In genomic region chr19:16596399-16596798, GRCh38 we compare ENCODE assay signal across 24 cellular contexts. TPM values are rescaled to one million over a fixed set of nuclear protein-coding genes. Genes with fewer than 3 reads are reported as not detected.
A peak's percentile ranks its signal among the peaks of the same experiment; 100 is the strongest.
DNase-seq lines count a peak whose midpoint lies in the region; ATAC-seq, FAIRE-seq and TF ChIP-seq lines count a peak whose summit lies in the region.
"Had no signal": no experiment of that assay in that cellular context is flagged by ENCODE, and none has a peak within 500 bp of the region (broad histone marks: within the 10 kb centered on the region; RNA-seq: fewer than 3 reads in every experiment).

No MANE protein-coding gene starts in this region.

- no peak overlapping the region for H3K4me3 ChIP-seq in IMR-90 (ENCODE audit: insufficient read depth, low read depth, low read length)
- no peak overlapping the region for H3K4me3 ChIP-seq in H1 (ENCODE audit: extremely low read depth in 1 of 4, insufficient read depth in 2 of 4, low read depth in 3 of 4, low read length in 4 of 4)
- H3K4me3 ChIP-seq in Peyer's patch = no peak overlapping the region
- H3K4me3 ChIP-seq: A549, PC-9, SJSA1 had no signal

- H2AFZ ChIP-seq in IMR-90 (replicated peaks; ENCODE audit: low read length, poor library complexity) (peak overlapping the region; percentile 18), H1 (ENCODE audit: low read length) (no peak overlapping the region)
- H2AFZ ChIP-seq: PC-9 had no signal

- H3K9ac ChIP-seq in IMR-90 (ENCODE audit: low read depth, low read length) (no peak overlapping the region), H1 (replicated peaks in 1 of 4; ENCODE audit: extremely low read depth in 1 of 4, low read depth in 3 of 4, low read length in 3 of 4) (no peak overlapping the region)

- POLR2A ChIA-PET in IMR-90 (lab: Charles Lee; ENCODE audit: unreplicated experiment) = no interaction called here
- POLR2A ChIA-PET in H1 (lab: Charles Lee; ENCODE audit: partially characterized antibody) = interaction anchor here (0.8 kb wide), 1 partner anchor 9 kb away, joined by 5 read pairs; no protein-coding TSS in a partner anchor

- TF ChIP-seq CTCF in IMR-90 (conservative IDR thresholded peaks at IDR 0.05; ENCODE audit: low read depth, low read length) (no peak), H1 (IDR thresholded peaks at IDR 0.05; ENCODE audit: control extremely low read depth in 1 of 3, insufficient read depth in 1 of 3, low read depth in 1 of 3, low read length in 3 of 3) (no peak), Peyer's patch (IDR thresholded peaks at IDR 0.05) (no peak)

- no peaks in the 10 kb centered on the region for H3K27me3 ChIP-seq in IMR-90 (ENCODE audit: control insufficient read depth, insufficient read depth, low read length)
- H3K27me3 ChIP-seq in H1 (replicated peaks in 1 of 4; ENCODE audit: control insufficient read depth in 3 of 4, extremely low read depth in 1 of 4, insufficient read depth in 3 of 4, low read length in 3 of 4) = no peaks in the 10 kb centered on the region
- no peaks in the 10 kb centered on the region for H3K27me3 ChIP-seq in Peyer's patch
- H3K27me3 ChIP-seq: BE2C, SJSA1 had no signal

- H4K5ac ChIP-seq in IMR-90 (ENCODE audit: low read depth, low read length) = no peak overlapping the region
- H4K5ac ChIP-seq in H1 (ENCODE audit: insufficient read length, low read depth, low read length) = no peak overlapping the region

- H4K91ac ChIP-seq in IMR-90 (ENCODE audit: insufficient read depth, low read depth, low read length) = no peak overlapping the region
- no peak overlapping the region for H4K91ac ChIP-seq in H1 (replicated peaks; ENCODE audit: insufficient read length, low read length)

- CTCF ChIA-PET in IMR-90 (lab: Yijun Ruan, JAX) = no interaction called here
- CTCF ChIA-PET in H1 (lab: Charles Lee; ENCODE audit: partially characterized antibody) = interaction anchor here (1.0 kb wide), 1 partner anchor 13 kb away, joined by 3 read pairs; no protein-coding TSS in a partner anchor

- H2BK5ac ChIP-seq in IMR-90 (ENCODE audit: low read depth, low read length, poor library complexity, severe bottlenecking) (no peak overlapping the region), H1 (ENCODE audit: low read depth, low read length) (0 out of 2 replicates have a peak overlapping the region, but pooled peaks have one; percentile 6)

- BruUV-seq in IMR-90 (replicated peaks; lab: Mats Ljungman, UMichigan) = no TSS peak

- dilution Hi-C loops in IMR-90 (cut with HindIII; ENCODE audit: low sequenced_read_pairs, unreplicated experiment) = no loop called here

- no peaks in the 10 kb centered on the region for H3K23me2 ChIP-seq in H1 (ENCODE audit: low read depth, low read length)

- H2BK120ac ChIP-seq in IMR-90 (ENCODE audit: low read depth, low read length) = no peak overlapping the region
- no peak overlapping the region for H2BK120ac ChIP-seq in H1 (replicated peaks; ENCODE audit: low read depth, low read length)

- DNase-seq in Right ventricle myocardium inferior (ENCODE audit: missing footprints) (peak; percentile 50), left ventricle myocardium superior (no peak), IMR-90 (no peak), H1 (ENCODE audit: low read depth in 1 of 2, low spot score in 2 of 2) (no peak), Peyer's patch (no peak), superior temporal gyrus (ENCODE audit: extremely low spot score) (no peak)
- DNase-seq: BE2C; Calu3; CD8-positive, alpha-beta T cell; DMS153; GOT3; MM.1S; NCI-H1048; NCI-H1417 treated with DMSO at 0.1 percent for 48 hours; NCI-H187; NCI-H446 treated with DMSO at 0.1 percent for 48 hours; NCI-H748 treated with DMSO at 0.1 percent for 48 hours; PC-9; T-helper 1 cell had no signal

- no peak overlapping the region for H2BK20ac ChIP-seq in IMR-90 (ENCODE audit: low read depth, low read length)
- H2BK20ac ChIP-seq in H1 (ENCODE audit: low read length) = no peak overlapping the region

- in situ Hi-C loops in IMR-90 (cut with MboI; ENCODE audit: low sequenced_read_pairs) = no loop called here

- H3K14ac ChIP-seq in IMR-90 (replicated peaks; ENCODE audit: low read depth, low read length) (no peak overlapping the region), H1 (ENCODE audit: insufficient read length) (no peak overlapping the region)

- WGBS in IMR-90 (ENCODE audit: extremely low coverage in 2 of 2, insufficient read length in 1 of 2), 2 experiments = no CpG with 5 or more reads among the region's 9 CpGs
- 93% methylated on average over 9 of the region's 9 CpGs; no CpG with 5 or more reads in 1 of the 2 experiments for WGBS in H1 (ENCODE audit: extremely low coverage in 1 of 2, insufficient coverage in 1 of 2, insufficient read length in 1 of 2, insufficient replicate concordance in 2 of 2, low coverage in 1 of 2, low lambda C conversion rate in 2 of 2, missing lambda C conversion rate in 1 of 2), 2 experiments

- no peaks in the 10 kb centered on the region for H3K9me3 ChIP-seq in IMR-90 (ENCODE audit: control insufficient read depth, insufficient read depth, low read length)
- H3K9me3 ChIP-seq in H1 (ENCODE audit: insufficient read depth in 2 of 2, low read depth in 1 of 2, low read length in 1 of 2) = no peaks in the 10 kb centered on the region
- no peaks in the 10 kb centered on the region for H3K9me3 ChIP-seq in Peyer's patch
- H3K9me3 ChIP-seq: A549, BE2C, SJSA1 had no signal

- TF ChIP-seq POLR2A in IMR-90 (IDR thresholded peaks at IDR 0.05; ENCODE audit: low read depth, low read length) = no peak
- no peak for TF ChIP-seq POLR2A in H1 (IDR thresholded peaks at IDR 0.05; ENCODE audit: control extremely low read depth in 1 of 2, low read depth in 2 of 2, low read length in 2 of 2)
- no peak for TF ChIP-seq POLR2A in Peyer's patch (IDR thresholded peaks at IDR 0.05)

- no peaks in the 10 kb centered on the region for H3K36me3 ChIP-seq in IMR-90 (ENCODE audit: control insufficient read depth, insufficient read depth, low read length)
- H3K36me3 ChIP-seq in H1 (ENCODE audit: control insufficient read depth in 2 of 4, insufficient read depth in 4 of 4, low read length in 3 of 4) = no peaks in the 10 kb centered on the region
- H3K36me3 ChIP-seq in Peyer's patch = no peaks in the 10 kb centered on the region
- H3K36me3 ChIP-seq: BE2C had no signal

- intact Hi-C loops in Right ventricle myocardium inferior (cut with DNase I) (loop anchor here (10.0 kb wide), 1 partner anchor 108 kb away; no protein-coding TSS in a partner anchor), left ventricle myocardium superior (cut with micrococcal nuclease) (no loop called here), IMR-90 (cut with micrococcal nuclease) (no loop called here)

- no peak for ATAC-seq in Right ventricle myocardium inferior
- ATAC-seq in left ventricle myocardium superior = no peak
- no peak for ATAC-seq in IMR-90 (ENCODE audit: low read depth)
- no peak for ATAC-seq in GM21576 (IDR thresholded peaks at IDR 0.05; ENCODE audit: unreplicated experiment)
- ATAC-seq: A549; CD8-positive, alpha-beta T cell had no signal

- H2BK15ac ChIP-seq in IMR-90 (ENCODE audit: low read depth, low read length) = no peak overlapping the region
- no peak overlapping the region for H2BK15ac ChIP-seq in H1 (ENCODE audit: low read length)

- peaks cover 58% of the 10 kb centered on the region for H3K9me1 ChIP-seq in IMR-90 (ENCODE audit: insufficient read depth, low read length)

- H2BK12ac ChIP-seq in H1 (ENCODE audit: low read depth, low read length) = no peak overlapping the region

- no peak for FAIRE-seq in H1 (lab: Jason Lieb, UNC)
- FAIRE-seq: A549, G401.6, GM18507 had no signal

- TF ChIP-seq EP300 in H1 (IDR thresholded peaks at IDR 0.05; ENCODE audit: borderline replicate concordance in 1 of 2, low read depth in 2 of 2, low read length in 2 of 2) = no peak

- H4K20me1 ChIP-seq in IMR-90 (ENCODE audit: insufficient read depth, low read length) = peaks cover 100% of the 10 kb centered on the region
- H4K20me1 ChIP-seq in H1 (replicated peaks in 1 of 2; ENCODE audit: control insufficient read depth in 1 of 2, insufficient read depth in 2 of 2, low read length in 2 of 2) = peaks cover 22 to 41% of the 10 kb centered on the region in 2 experiments

- TF ChIP-seq RAD21 in IMR-90 (IDR thresholded peaks at IDR 0.05; ENCODE audit: low read length) = no peak
- no peak for TF ChIP-seq RAD21 in H1 (IDR thresholded peaks at IDR 0.05 in 1 of 2, conservative IDR thresholded peaks at IDR 0.05 in 1 of 2; ENCODE audit: low read depth in 2 of 2, low read length in 2 of 2)

- no peak overlapping the region for H2AK9ac ChIP-seq in IMR-90 (replicated peaks; ENCODE audit: low read depth, low read length, poor library complexity)

- no peak overlapping the region for H3K23ac ChIP-seq in IMR-90 (ENCODE audit: low read depth, low read length)
- H3K23ac ChIP-seq in H1 (ENCODE audit: insufficient read length) = no peak overlapping the region

- H3K4me2 ChIP-seq in IMR-90 (ENCODE audit: low read depth, low read length) (no peak overlapping the region), H1 (ENCODE audit: insufficient read depth in 1 of 2, low read depth in 2 of 2, low read length in 2 of 2) (no peak overlapping the region)
- H3K4me2 ChIP-seq: A549, PC-9 had no signal

- H3K4ac ChIP-seq in IMR-90 (ENCODE audit: low read depth, low read length) (no peak overlapping the region), H1 (replicated peaks; ENCODE audit: insufficient read length, low read depth, low read length) (no peak overlapping the region)

- no peak overlapping the region for H3K27ac ChIP-seq in IMR-90 (ENCODE audit: insufficient read depth, low read length)
- H3K27ac ChIP-seq in H1 (ENCODE audit: low read depth, low read length) = no peak overlapping the region
- no peak overlapping the region for H3K27ac ChIP-seq in Peyer's patch
- H3K27ac ChIP-seq: A549, PC-9, SJSA1 had no signal

- H3K4me1 ChIP-seq in IMR-90 (ENCODE audit: control insufficient read depth, insufficient read depth, low read length) (peaks cover 6% of the 10 kb centered on the region; the same call in 1 of the 2 replicates), H1 (replicated peaks in 1 of 4; ENCODE audit: control insufficient read depth in 3 of 4, insufficient read depth in 4 of 4, low read length in 3 of 4) (peaks cover 5 to 12% (median 8%) of the 10 kb centered on the region in 4 experiments; a peak in 6 of 7 replicates), Peyer's patch (peaks cover 0 to 40% (median 16%) of the 10 kb centered on the region in 4 donors)
- H3K4me1 ChIP-seq: SJSA1 had no signal

- peaks cover 5 to 87% of the 10 kb centered on the region in 2 experiments; a peak in 3 of 4 replicates for H3K79me2 ChIP-seq in H1 (ENCODE audit: control insufficient read depth in 1 of 2, insufficient read depth in 2 of 2, low read length in 2 of 2)

- H3K56ac ChIP-seq in IMR-90 (ENCODE audit: extremely low read depth, insufficient read depth, low read length) (no peak overlapping the region), H1 (replicated peaks; ENCODE audit: insufficient read length, low read depth, low read length) (no peak overlapping the region)

- peaks cover 30 to 96% of the 10 kb centered on the region in 2 experiments for H3K79me1 ChIP-seq in IMR-90 (ENCODE audit: low read depth in 1 of 2, low read length in 2 of 2)
- peaks cover 44% of the 10 kb centered on the region for H3K79me1 ChIP-seq in H1 (ENCODE audit: low read depth, low read length)

- H4K8ac ChIP-seq in IMR-90 (ENCODE audit: low read depth in 2 of 2, low read length in 2 of 2) (no peak overlapping the region), H1 (ENCODE audit: extremely low read depth, insufficient read depth, low read length) (no peak overlapping the region)

- H3K18ac ChIP-seq in IMR-90 (ENCODE audit: low read depth, low read length) = no peak overlapping the region
- no peak overlapping the region for H3K18ac ChIP-seq in H1 (ENCODE audit: extremely low read depth, low read length)

- H2AK5ac ChIP-seq in IMR-90 (ENCODE audit: low read depth, low read length) = no peak overlapping the region
- no peak overlapping the region for H2AK5ac ChIP-seq in H1 (ENCODE audit: low read depth, low read length)

RNA-seq across cellular contexts. Expression of gene SLC35E1, which starts 24.2 kb away (rescaled TPM):
- total RNA-seq in Right ventricle myocardium inferior (23.5 TPM), left ventricle myocardium superior (22.9 TPM), IMR-90 (2012; rRNA removed) (22.6 and 25.8 TPM in 2 replicates), Peyer's patch (10 to 100 TPM; 23.9 to 62.0 (median 41.9) TPM)
- polyA plus RNA-seq in IMR-90 (2012; rRNA removed) (38.0 and 46.7 TPM in 2 replicates), H1 (2011; rRNA removed) (31.2 and 31.9 TPM in 2 replicates)
- polyA plus RNA-seq in IMR-90 (2012; cell fraction: cytosol; rRNA removed) = 18.1 and 27.8 TPM in 2 replicates
- polyA plus RNA-seq in IMR-90 (2012; cell fraction: nucleus; rRNA removed; ENCODE audit: low replicate concordance) = 33.2 and 71.8 TPM in 2 replicates
- total RNA-seq in H1 (2021; fragmentation: NEBNext Ultra II Directional; extraction: Animal tissue kit (Norgen Biotek cat#: 25700)) = 26.0 and 28.5 TPM in 2 replicates
- polyA plus RNA-seq in H1 (2011; cell fraction: cytosol; rRNA removed) = 19.0 TPM
- 47.0 TPM for polyA plus RNA-seq in H1 (2011; cell fraction: nucleus; rRNA removed)
- 17.7 to 21.3 TPM (median 20.5 TPM) in 4 replicates for polyA plus RNA-seq in H1 (2012, experiment 1 of 2)
- polyA plus RNA-seq in H1 (2012, experiment 2 of 2) = 15.8 TPM
- polyA plus RNA-seq in H1 (2013, experiment 1 of 2) = 36.8 TPM
- 43.2 TPM for polyA plus RNA-seq in H1 (2013, experiment 2 of 2)
- 52.9 and 53.8 TPM in 2 replicates for polyA minus RNA-seq in H1 (2011; rRNA and poly(A)+ RNA removed)
- 20.4 TPM for polyA minus RNA-seq in H1 (2011; cell fraction: cytosol; rRNA and poly(A)+ RNA removed)
- polyA minus RNA-seq in H1 (2011; cell fraction: nucleus; rRNA and poly(A)+ RNA removed) = 24.4 TPM

RNA-seq across cellular contexts. Expression of gene MED26, which starts 31.6 kb away (rescaled TPM):
- total RNA-seq in Right ventricle myocardium inferior = 6.1 TPM
- total RNA-seq in left ventricle myocardium superior = 4.9 TPM
- total RNA-seq in IMR-90 (2012; rRNA removed) = 2.0 and 2.8 TPM in 2 replicates
- polyA plus RNA-seq in IMR-90 (2012; rRNA removed) = 4.0 and 4.9 TPM in 2 replicates
- 2.8 and 5.3 TPM in 2 replicates for polyA plus RNA-seq in IMR-90 (2012; cell fraction: cytosol; rRNA removed)
- 7.1 and 11.7 TPM in 2 replicates for polyA plus RNA-seq in IMR-90 (2012; cell fraction: nucleus; rRNA removed; ENCODE audit: low replicate concordance)
- 10.7 and 12.3 TPM in 2 replicates for total RNA-seq in H1 (2021; fragmentation: NEBNext Ultra II Directional; extraction: Animal tissue kit (Norgen Biotek cat#: 25700))
- 5.3 and 6.2 TPM in 2 replicates for polyA plus RNA-seq in H1 (2011; rRNA removed)
- 5.3 TPM for polyA plus RNA-seq in H1 (2011; cell fraction: cytosol; rRNA removed)
- polyA plus RNA-seq in H1 (2011; cell fraction: nucleus; rRNA removed) = 7.5 TPM
- 5.9 to 7.5 TPM (median 7.2 TPM) in 4 replicates for polyA plus RNA-seq in H1 (2012, experiment 1 of 2)
- polyA plus RNA-seq in H1 (2012, experiment 2 of 2) = 6.3 TPM
- polyA plus RNA-seq in H1 (2013, experiment 1 of 2) = 7.3 TPM
- 6.5 TPM for polyA plus RNA-seq in H1 (2013, experiment 2 of 2)
- polyA minus RNA-seq in H1 (2011; rRNA and poly(A)+ RNA removed) = 6.0 and 8.6 TPM in 2 replicates
- 11.6 TPM for polyA minus RNA-seq in H1 (2011; cell fraction: cytosol; rRNA and poly(A)+ RNA removed)
- 15.5 TPM for polyA minus RNA-seq in H1 (2011; cell fraction: nucleus; rRNA and poly(A)+ RNA removed)
- 10 to 100 TPM in 1 of 4 donors, 1 to 10 TPM in 3; 5.4 to 13.9 (median 8.9) TPM for total RNA-seq in Peyer's patch

RNA-seq across cellular contexts. Expression of gene CHERP, which starts 54.2 kb away (rescaled TPM):
- total RNA-seq in Right ventricle myocardium inferior (17.3 TPM), left ventricle myocardium superior (19.1 TPM), IMR-90 (2012; rRNA removed) (0.54 and 1.1 TPM in 2 replicates), Peyer's patch (10 to 100 TPM; 11.4 to 26.4 (median 22.4) TPM)
- polyA plus RNA-seq in IMR-90 (2012; rRNA removed) (13.5 and 15.6 TPM in 2 replicates), H1 (2011; rRNA removed) (13.9 and 23.9 TPM in 2 replicates)
- 9.4 and 12.9 TPM in 2 replicates for polyA plus RNA-seq in IMR-90 (2012; cell fraction: cytosol; rRNA removed)
- polyA plus RNA-seq in IMR-90 (2012; cell fraction: nucleus; rRNA removed; ENCODE audit: low replicate concordance) = 37.1 and 59.7 TPM in 2 replicates
- total RNA-seq in H1 (2021; fragmentation: NEBNext Ultra II Directional; extraction: Animal tissue kit (Norgen Biotek cat#: 25700)) = 72.5 and 73.7 TPM in 2 replicates
- polyA plus RNA-seq in H1 (2011; cell fraction: cytosol; rRNA removed) = 9.3 TPM
- 52.5 TPM for polyA plus RNA-seq in H1 (2011; cell fraction: nucleus; rRNA removed)
- 38.9 to 59.6 TPM (median 54.5 TPM) in 4 replicates for polyA plus RNA-seq in H1 (2012, experiment 1 of 2)
- 37.2 TPM for polyA plus RNA-seq in H1 (2012, experiment 2 of 2)
- 47.6 TPM for polyA plus RNA-seq in H1 (2013, experiment 1 of 2)
- 44.8 TPM for polyA plus RNA-seq in H1 (2013, experiment 2 of 2)
- polyA minus RNA-seq in H1 (2011; rRNA and poly(A)+ RNA removed) = 6.0 and 8.6 TPM in 2 replicates
- polyA minus RNA-seq in H1 (2011; cell fraction: cytosol; rRNA and poly(A)+ RNA removed) = 25.3 TPM
- 26.4 TPM for polyA minus RNA-seq in H1 (2011; cell fraction: nucleus; rRNA and poly(A)+ RNA removed)
